14 cellular contexts compared by ENCODE assay signal in genomic region chr6:158278015-158278414, GRCh38. TPM values are rescaled to one million over a fixed set of nuclear protein-coding genes. Genes with fewer than 3 reads are reported as not detected.
DNase-seq lines count a peak whose midpoint lies in the region; ATAC-seq and TF ChIP-seq lines count a peak whose summit lies in the region.
"Had no signal": no experiment of that assay in that cellular context is flagged by ENCODE, and none has a peak within 500 bp of the region (broad histone marks: within the 10 kb centered on the region; RNA-seq: fewer than 3 reads in every experiment).

No MANE protein-coding gene starts in this region.

- peaks cover 6% of the 10 kb centered on the region for H3K79me2 ChIP-seq in mesendoderm (ENCODE audit: control insufficient read depth, insufficient read depth, low read length)

- TF ChIP-seq CTCF in natural killer cell (IDR thresholded peaks at IDR 0.05) (no peak), glutamatergic neuron (IDR thresholded peaks at IDR 0.05; ENCODE audit: partially characterized antibody, unreplicated experiment) (no peak), upper lobe of right lung (IDR thresholded peaks at IDR 0.05) (no peak), GM10248 (IDR thresholded peaks at IDR 0.05; ENCODE audit: control extremely low read depth, extremely low read depth, low read depth, missing control alignments) (no peak)

- no peak overlapping the region for H3K4me3 Mint-ChIP-seq in natural killer cell
- no peak overlapping the region for H3K4me3 Mint-ChIP-seq in natural killer cell treated with Interleukin-12 subunit alpha and Interleukin-12 subunit beta and Interleukin-15 and Interleukin-18, amount 100 ng/mL, for 72 hours
- no peak overlapping the region for H3K4me3 Mint-ChIP-seq in glutamatergic neuron (ENCODE audit: unreplicated experiment)
- H3K4me3 Mint-ChIP-seq: CD4-positive, alpha-beta T cell; H9 had no signal

- no peaks in the 10 kb centered on the region for H3K9me3 Mint-ChIP-seq in natural killer cell
- H3K9me3 Mint-ChIP-seq in natural killer cell treated with Interleukin-12 subunit alpha and Interleukin-12 subunit beta and Interleukin-15 and Interleukin-18, amount 100 ng/mL, for 72 hours: no peaks in the 10 kb centered on the region
- no peaks in the 10 kb centered on the region for H3K9me3 Mint-ChIP-seq in glutamatergic neuron (ENCODE audit: unreplicated experiment)
- H3K9me3 Mint-ChIP-seq: CD4-positive, alpha-beta T cell had no signal

- H3K4me1 Mint-ChIP-seq in natural killer cell (peaks cover 15 to 23% of the 10 kb centered on the region in 2 donors), glutamatergic neuron (ENCODE audit: low read depth, unreplicated experiment) (peaks cover 35% of the 10 kb centered on the region)
- H3K4me1 Mint-ChIP-seq in natural killer cell treated with Interleukin-12 subunit alpha and Interleukin-12 subunit beta and Interleukin-15 and Interleukin-18, amount 100 ng/mL, for 72 hours (ENCODE audit: low read depth in 2 of 2): peaks cover 11 to 16% of the 10 kb centered on the region in 2 donors

- intact Hi-C loops in natural killer cell (cut with micrococcal nuclease): no loop called here
- intact Hi-C loops in upper lobe of right lung (cut with DNase I): no loop called here

- H3K36me3 Mint-ChIP-seq in natural killer cell: peaks cover 5% of the 10 kb centered on the region
- H3K36me3 Mint-ChIP-seq in natural killer cell treated with Interleukin-12 subunit alpha and Interleukin-12 subunit beta and Interleukin-15 and Interleukin-18, amount 100 ng/mL, for 72 hours: no peaks in the 10 kb centered on the region
- peaks cover 9% of the 10 kb centered on the region for H3K36me3 Mint-ChIP-seq in glutamatergic neuron (ENCODE audit: unreplicated experiment)

- peaks cover 6% of the 10 kb centered on the region for H3K79me1 ChIP-seq in mesendoderm (ENCODE audit: low read length)

- no peak overlapping the region for H3K4ac ChIP-seq in mesendoderm (ENCODE audit: low read depth, low read length)

- H3K9ac ChIP-seq in mesendoderm (ENCODE audit: low read length): no peak overlapping the region

- H3K9me3 ChIP-seq in upper lobe of right lung: no peaks in the 10 kb centered on the region
- H3K9me3 ChIP-seq: BE2C, Caco-2 had no signal

- no peak overlapping the region for H3K4me3 ChIP-seq in mesendoderm (ENCODE audit: low read length)
- H3K4me3 ChIP-seq in upper lobe of right lung: no peak overlapping the region
- H3K4me3 ChIP-seq: GM12878 had no signal

- H3K18ac ChIP-seq in mesendoderm (ENCODE audit: low read length): no peak overlapping the region

- H3K27ac Mint-ChIP-seq in natural killer cell (peak overlapping the region; percentile 41 to 72), glutamatergic neuron (ENCODE audit: unreplicated experiment) (peak overlapping the region; percentile 53)
- H3K27ac Mint-ChIP-seq in natural killer cell treated with Interleukin-12 subunit alpha and Interleukin-12 subunit beta and Interleukin-15 and Interleukin-18, amount 100 ng/mL, for 72 hours: no peak overlapping the region
- H3K27ac Mint-ChIP-seq: CD4-positive, alpha-beta T cell had no signal

- no peak overlapping the region for H2BK5ac ChIP-seq in mesendoderm (ENCODE audit: low read length)

- DNase-seq in natural killer cell (no peak), glutamatergic neuron (no peak), mesendoderm (no peak), upper lobe of right lung (no peak), GM03348 (ENCODE audit: low spot score) (no peak), GM10248 (ENCODE audit: extremely low spot score) (no peak)
- no peak for DNase-seq in natural killer cell treated with Interleukin-12 subunit alpha and Interleukin-12 subunit beta and Interleukin-15 and Interleukin-18, amount 100 ng/mL, for 72 hours (ENCODE audit: low spot score)
- DNase-seq: BE2C; C1 segment of cervical spinal cord; Caco-2; CD4-positive, alpha-beta T cell; H9 had no signal

- CTCF ChIA-PET in GM10248 (lab: Yijun Ruan, JAX): interaction anchor here (1.0 to 1.9 kb wide), 4 partner anchors 8 to 57 kb away, joined by 4 to 6 read pairs (median 4); no protein-coding TSS in a partner anchor

- H3K23ac ChIP-seq in mesendoderm (ENCODE audit: low read length): peak overlapping the region; percentile 53

- H3K27ac ChIP-seq in mesendoderm (ENCODE audit: low read depth, low read length) (no peak overlapping the region), upper lobe of right lung (no peak overlapping the region)

- no peak overlapping the region for H2BK120ac ChIP-seq in mesendoderm (ENCODE audit: low read depth, low read length)

- H3K27me3 Mint-ChIP-seq in natural killer cell (ENCODE audit: low read depth in 2 of 2) (no peaks in the 10 kb centered on the region), glutamatergic neuron (ENCODE audit: unreplicated experiment) (no peaks in the 10 kb centered on the region)
- no peaks in the 10 kb centered on the region for H3K27me3 Mint-ChIP-seq in natural killer cell treated with Interleukin-12 subunit alpha and Interleukin-12 subunit beta and Interleukin-15 and Interleukin-18, amount 100 ng/mL, for 72 hours
- H3K27me3 Mint-ChIP-seq: CD4-positive, alpha-beta T cell had no signal

- H4K5ac ChIP-seq in mesendoderm (ENCODE audit: low read length): no peak overlapping the region

- WGBS in mesendoderm (ENCODE audit: extremely low coverage, insufficient coverage, low lambda C conversion rate): no CpG with 5 or more reads among the region's 2 CpGs

- H2BK15ac ChIP-seq in mesendoderm (replicated peaks; ENCODE audit: low read depth): no peak overlapping the region

- no peak overlapping the region for H3K4me2 ChIP-seq in mesendoderm (ENCODE audit: low read length)

- POLR2A ChIA-PET in GM10248 (lab: Yijun Ruan, JAX): no interaction called here

- H3K4me1 ChIP-seq in mesendoderm (ENCODE audit: control insufficient read depth, low read depth, low read length): no peaks in the 10 kb centered on the region
- H3K4me1 ChIP-seq in upper lobe of right lung: peaks cover under 1% of the 10 kb centered on the region
- H3K4me1 ChIP-seq: BE2C, Caco-2 had no signal

- H3K27me3 ChIP-seq in mesendoderm (ENCODE audit: insufficient read depth, low read length, poor library complexity) (no peaks in the 10 kb centered on the region), upper lobe of right lung (no peaks in the 10 kb centered on the region)
- H3K27me3 ChIP-seq: BE2C had no signal

- no peak overlapping the region for H2AK5ac ChIP-seq in mesendoderm (ENCODE audit: low read length)

- H3K56ac ChIP-seq in mesendoderm (ENCODE audit: low read length): no peak overlapping the region

- H3K36me3 ChIP-seq in mesendoderm (ENCODE audit: control insufficient read depth, insufficient read depth, low read length) (no peaks in the 10 kb centered on the region), upper lobe of right lung (no peaks in the 10 kb centered on the region)
- H3K36me3 ChIP-seq: BE2C had no signal

- ATAC-seq in natural killer cell (peak; percentile 69 to 75 (median 74)), upper lobe of right lung (peak; percentile 86), HG02610 (IDR thresholded peaks at IDR 0.05; ENCODE audit: unreplicated experiment) (no peak)
- no peak for ATAC-seq in natural killer cell treated with Interleukin-12 subunit alpha and Interleukin-12 subunit beta and Interleukin-15 and Interleukin-18, amount 100 ng/mL, for 72 hours
- ATAC-seq: GM12878 had no signal

- no peak overlapping the region for H4K8ac ChIP-seq in mesendoderm (ENCODE audit: low read depth, low read length)

RNA-seq across cellular contexts. Expression of gene TULP4, which starts 34.2 kb away (rescaled TPM):
- total RNA-seq in natural killer cell: 10 to 100 TPM; 75.2 to 89.5 (median 88.3) TPM
- 10 to 100 TPM; 16.5 to 30.4 TPM for total RNA-seq in natural killer cell treated with Interleukin-12 subunit alpha and Interleukin-12 subunit beta and Interleukin-15 and Interleukin-18, amount 100 ng/mL, for 72 hours
- 406 TPM for total RNA-seq in glutamatergic neuron (ENCODE audit: unreplicated experiment)
- 14.2 TPM for polyA plus RNA-seq in mesendoderm (2013, experiment 1 of 2)
- polyA plus RNA-seq in mesendoderm (2013, experiment 2 of 2): 13.1 TPM
- total RNA-seq in upper lobe of right lung: 94.1 TPM

Comparison
In these comparisons a context has a peak if more than half of its experiments do, and no peak if none do; other contexts are left out.
1. ATAC-seq: peak in natural killer cell (3 of 3) and upper lobe of right lung (single experiment); none in natural killer cell treated with Interleukin-12 subunit alpha and Interleukin-12 subunit beta and Interleukin-15 and Interleukin-18, amount 100 ng/mL, for 72 hours (0 of 2) and HG02610 (single experiment).
2. H3K27ac Mint-ChIP-seq: peak in natural killer cell (2 of 2) and glutamatergic neuron (single experiment); none in natural killer cell treated with Interleukin-12 subunit alpha and Interleukin-12 subunit beta and Interleukin-15 and Interleukin-18, amount 100 ng/mL, for 72 hours (0 of 2).